ENCODE assay signal across 8 cellular contexts in the genomic region with DNA sequence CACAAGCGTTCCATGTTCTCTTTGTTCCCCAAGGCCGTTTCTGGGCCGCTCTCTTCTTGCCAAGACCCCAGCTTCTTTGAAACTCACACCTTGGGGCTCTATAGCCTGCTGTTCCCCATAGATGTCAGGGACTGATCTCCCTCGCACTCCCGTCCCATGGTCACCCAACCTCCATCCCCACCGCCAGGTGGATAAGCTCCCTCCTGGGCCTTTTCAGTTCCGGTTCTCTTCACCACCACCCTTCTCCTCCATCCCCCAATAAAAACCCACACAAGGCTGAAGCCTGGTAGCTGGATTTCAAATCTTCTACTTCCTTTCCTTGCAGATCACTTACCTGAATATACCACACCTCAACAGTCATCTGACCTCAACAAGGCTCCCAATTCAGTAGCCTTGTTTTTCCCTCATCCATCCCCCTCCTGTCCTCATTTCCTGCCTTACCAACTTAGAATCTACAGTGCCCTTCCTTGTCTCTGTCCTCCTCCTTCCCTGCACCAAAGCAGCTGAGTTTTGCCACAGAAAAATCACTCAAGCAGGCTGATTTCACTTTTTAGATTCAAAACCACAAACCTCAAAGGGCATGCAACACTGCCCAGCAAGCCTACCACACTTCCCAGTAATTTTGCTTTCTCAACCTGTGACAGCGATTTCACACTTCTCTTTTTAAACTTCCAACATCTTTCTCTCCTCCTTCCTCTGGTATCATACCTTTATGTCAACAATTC. TPM values are rescaled to one million over a fixed set of nuclear protein-coding genes. Genes with fewer than 3 reads are reported as not detected.
A peak's percentile ranks its signal among the peaks of the same experiment; 100 is the strongest.
DNase-seq lines count a peak whose midpoint lies in the region; ATAC-seq and FAIRE-seq lines count a peak whose summit lies in the region.

No MANE protein-coding gene starts in this region.

- peak; percentile 98 for FAIRE-seq in RCC 7860 (lab: Jason Lieb, UNC)

- H3K27ac Mint-ChIP-seq in natural killer cell treated with Interleukin-12 subunit alpha and Interleukin-12 subunit beta and Interleukin-15 and Interleukin-18, amount 100 ng/mL, for 72 hours = no peak overlapping the region

- peak; percentile 71 for DNase-seq in SIG-M5 treated with dmso at 0.1 percent for 504 hours (lab: John Stamatoyannopoulos, UW; ENCODE audit: unreplicated experiment)
- DNase-seq in SIG-M5 (lab: John Stamatoyannopoulos, UW) = no peak
- peak; percentile 82 for DNase-seq in RCC 7860 (ENCODE audit: low spot score)
- no peak for DNase-seq in natural killer cell treated with Interleukin-12 subunit alpha and Interleukin-12 subunit beta and Interleukin-15 and Interleukin-18, amount 100 ng/mL, for 72 hours (ENCODE audit: low spot score)
- no peak for DNase-seq in GM19240 (ENCODE audit: insufficient read length, low spot score)
- no peak for DNase-seq in NCI-H2029 treated with DMSO at 0.1 percent for 48 hours (lab: John Stamatoyannopoulos, UW)

- H3K36me3 Mint-ChIP-seq in natural killer cell treated with Interleukin-12 subunit alpha and Interleukin-12 subunit beta and Interleukin-15 and Interleukin-18, amount 100 ng/mL, for 72 hours = no peaks in the 10 kb centered on the region

- peak; percentile 70 for ATAC-seq in HG02642 (IDR thresholded peaks at IDR 0.05; ENCODE audit: poor library complexity, unreplicated experiment)
- ATAC-seq in natural killer cell treated with Interleukin-12 subunit alpha and Interleukin-12 subunit beta and Interleukin-15 and Interleukin-18, amount 100 ng/mL, for 72 hours = peak; percentile 48 to 54
- ATAC-seq in GM18867 (IDR thresholded peaks at IDR 0.05; ENCODE audit: unreplicated experiment) = no peak

- no peaks in the 10 kb centered on the region for H3K4me1 Mint-ChIP-seq in natural killer cell treated with Interleukin-12 subunit alpha and Interleukin-12 subunit beta and Interleukin-15 and Interleukin-18, amount 100 ng/mL, for 72 hours (ENCODE audit: low read depth in 2 of 2)

- H3K4me3 Mint-ChIP-seq in natural killer cell treated with Interleukin-12 subunit alpha and Interleukin-12 subunit beta and Interleukin-15 and Interleukin-18, amount 100 ng/mL, for 72 hours = no peak overlapping the region

- no peaks in the 10 kb centered on the region for H3K27me3 Mint-ChIP-seq in natural killer cell treated with Interleukin-12 subunit alpha and Interleukin-12 subunit beta and Interleukin-15 and Interleukin-18, amount 100 ng/mL, for 72 hours

- no peaks in the 10 kb centered on the region for H3K9me3 Mint-ChIP-seq in natural killer cell treated with Interleukin-12 subunit alpha and Interleukin-12 subunit beta and Interleukin-15 and Interleukin-18, amount 100 ng/mL, for 72 hours

RNA-seq across cellular contexts. Expression of a gene that starts 7.7 kb away (rescaled TPM):
- total RNA-seq in natural killer cell treated with Interleukin-12 subunit alpha and Interleukin-12 subunit beta and Interleukin-15 and Interleukin-18, amount 100 ng/mL, for 72 hours = 10 to 100 TPM; 26.3 to 51.5 TPM

RNA-seq across cellular contexts. Expression of a gene that starts 13.2 kb away (rescaled TPM):
- total RNA-seq in natural killer cell treated with Interleukin-12 subunit alpha and Interleukin-12 subunit beta and Interleukin-15 and Interleukin-18, amount 100 ng/mL, for 72 hours = 1 to 10 TPM; 1.9 to 2.4 TPM

Comparison
In these comparisons a context has a peak if more than half of its experiments do, and no peak if none do; other contexts are left out.
1. DNase-seq: peak in SIG-M5 treated with dmso at 0.1 percent for 504 hours (single experiment) and RCC 7860 (single experiment); none in SIG-M5 (single experiment), natural killer cell treated with Interleukin-12 subunit alpha and Interleukin-12 subunit beta and Interleukin-15 and Interleukin-18, amount 100 ng/mL, for 72 hours (single experiment), GM19240 (single experiment) and NCI-H2029 treated with DMSO at 0.1 percent for 48 hours (single experiment).